ENCODE assay signal across 11 cellular contexts in genomic region chr2:230205034-230205433, GRCh38. TPM values are rescaled to one million over a fixed set of nuclear protein-coding genes. Genes with fewer than 3 reads are reported as not detected.
DNase-seq lines count a peak whose midpoint lies in the region; ATAC-seq and TF ChIP-seq lines count a peak whose summit lies in the region.
"Had no signal": no experiment of that assay in that cellular context is flagged by ENCODE, and none has a peak within 500 bp of the region (broad histone marks: within the 10 kb centered on the region; RNA-seq: fewer than 3 reads in every experiment).

No MANE protein-coding gene starts in this region.

- intact Hi-C loops in Calu3 (cut with micrococcal nuclease; ENCODE audit: unreplicated experiment): no loop called here
- intact Hi-C loops in activated CD8-positive, alpha-beta T cell treated with anti-CD3 and anti-CD28 coated beads for 36 hours (cut with micrococcal nuclease): no loop called here
- intact Hi-C loops in vagina (cut with DNase I): no loop called here
- intact Hi-C loops in left ventricle myocardium inferior (cut with micrococcal nuclease): no loop called here

- no TSS peak for BruUV-seq in Calu3 (replicated peaks; lab: Mats Ljungman, UMichigan)

- H3K27ac ChIP-seq in vagina (no peak overlapping the region), left ventricle myocardium inferior (replicated peaks) (no peak overlapping the region)
- H3K27ac ChIP-seq: gastrocnemius medialis had no signal

- peaks cover 2% of the 10 kb centered on the region for H3K9me3 Mint-ChIP-seq in Calu3 (ENCODE audit: low read depth, unreplicated experiment)
- no peaks in the 10 kb centered on the region for H3K9me3 Mint-ChIP-seq in activated CD8-positive, alpha-beta T cell treated with anti-CD3 and anti-CD28 coated beads for 36 hours

- CTCF ChIA-PET in Calu3 (lab: Charles Lee): interaction anchor here (0.5 kb wide), 1 partner anchor 452 kb away, joined by 4 read pairs; no protein-coding TSS in a partner anchor
- CTCF ChIA-PET in activated CD8-positive, alpha-beta T cell treated with anti-CD3 and anti-CD28 coated beads for 36 hours (lab: Charles Lee): no interaction called here

- peaks cover 5% of the 10 kb centered on the region for H3K36me3 Mint-ChIP-seq in Calu3 (ENCODE audit: insufficient read depth, unreplicated experiment)
- H3K36me3 Mint-ChIP-seq in activated CD8-positive, alpha-beta T cell treated with anti-CD3 and anti-CD28 coated beads for 36 hours (ENCODE audit: low read depth): peaks cover 46% of the 10 kb centered on the region

- no peak overlapping the region for H3K4me3 ChIP-seq in vagina
- H3K4me3 ChIP-seq in left ventricle myocardium inferior: no peak overlapping the region
- H3K4me3 ChIP-seq: gastrocnemius medialis had no signal

- no peak for DNase-seq in Calu3
- no peak for DNase-seq in activated CD8-positive, alpha-beta T cell treated with anti-CD3 and anti-CD28 coated beads for 36 hours
- DNase-seq in vagina (ENCODE audit: extremely low spot score in 2 of 2): no peak
- DNase-seq in left ventricle myocardium inferior: no peak
- DNase-seq in central memory CD4-positive, alpha-beta T cell: no peak
- DNase-seq: gastrocnemius medialis, NCI-H226 had no signal

- H3K4me1 ChIP-seq in vagina (no peaks in the 10 kb centered on the region), left ventricle myocardium inferior (no peaks in the 10 kb centered on the region)
- H3K4me1 ChIP-seq: gastrocnemius medialis had no signal

- H3K27ac Mint-ChIP-seq in Calu3 (ENCODE audit: unreplicated experiment): peak overlapping the region; percentile 0
- peak overlapping the region; percentile 50 for H3K27ac Mint-ChIP-seq in activated CD8-positive, alpha-beta T cell treated with anti-CD3 and anti-CD28 coated beads for 36 hours
- H3K27ac Mint-ChIP-seq: brain had no signal

- H3K4me1 Mint-ChIP-seq in Calu3 (ENCODE audit: low read depth, unreplicated experiment): peaks cover 17% of the 10 kb centered on the region
- H3K4me1 Mint-ChIP-seq in activated CD8-positive, alpha-beta T cell treated with anti-CD3 and anti-CD28 coated beads for 36 hours (ENCODE audit: low read depth): peaks cover 13% of the 10 kb centered on the region
- H3K4me1 Mint-ChIP-seq: brain had no signal

- H3K36me3 ChIP-seq in vagina (peaks cover 0 to 62% of the 10 kb centered on the region in 2 donors), left ventricle myocardium inferior (peaks cover 91% of the 10 kb centered on the region)

- POLR2A ChIA-PET in activated CD8-positive, alpha-beta T cell treated with anti-CD3 and anti-CD28 coated beads for 36 hours (lab: Charles Lee): interaction anchor here (0.7 to 1.4 kb wide), 2 partner anchors 10 to 103 kb away, joined by 4 read pairs; no protein-coding TSS in a partner anchor

- no peak for TF ChIP-seq POLR2A in vagina (IDR thresholded peaks at IDR 0.05)

- H3K27me3 Mint-ChIP-seq in Calu3 (ENCODE audit: unreplicated experiment): no peaks in the 10 kb centered on the region
- no peaks in the 10 kb centered on the region for H3K27me3 Mint-ChIP-seq in activated CD8-positive, alpha-beta T cell treated with anti-CD3 and anti-CD28 coated beads for 36 hours
- H3K27me3 Mint-ChIP-seq: brain had no signal

- ATAC-seq in GM19395 (IDR thresholded peaks at IDR 0.05; ENCODE audit: unreplicated experiment) (peak; percentile 51), HG03139 (IDR thresholded peaks at IDR 0.05; ENCODE audit: unreplicated experiment) (peak; percentile 45), SK-N-SH treated with all-trans-retinoic acid at 6 μM for 48 hours (no peak)
- no peak for ATAC-seq in activated CD8-positive, alpha-beta T cell treated with anti-CD3 and anti-CD28 coated beads for 36 hours
- ATAC-seq: gastrocnemius medialis had no signal

- TF ChIP-seq CTCF in Calu3 (IDR thresholded peaks at IDR 0.05; ENCODE audit: unreplicated experiment): no peak
- TF ChIP-seq CTCF in activated CD8-positive, alpha-beta T cell treated with anti-CD3 and anti-CD28 coated beads for 36 hours (IDR thresholded peaks at IDR 0.05): no peak
- TF ChIP-seq CTCF in vagina (IDR thresholded peaks at IDR 0.05): no peak
- no peak for TF ChIP-seq CTCF in left ventricle myocardium inferior (IDR thresholded peaks at IDR 0.05; ENCODE audit: borderline replicate concordance)

- no peak overlapping the region for H3K4me3 Mint-ChIP-seq in Calu3 (ENCODE audit: low read depth, unreplicated experiment)
- no peak overlapping the region for H3K4me3 Mint-ChIP-seq in activated CD8-positive, alpha-beta T cell treated with anti-CD3 and anti-CD28 coated beads for 36 hours
- H3K4me3 Mint-ChIP-seq: brain had no signal

- no peaks in the 10 kb centered on the region for H3K9me3 ChIP-seq in vagina
- H3K9me3 ChIP-seq in left ventricle myocardium inferior (replicated peaks): no peaks in the 10 kb centered on the region
- H3K9me3 ChIP-seq: gastrocnemius medialis had no signal

- no peaks in the 10 kb centered on the region for H3K27me3 ChIP-seq in vagina
- H3K27me3 ChIP-seq in left ventricle myocardium inferior (ENCODE audit: low read depth): no peaks in the 10 kb centered on the region
- H3K27me3 ChIP-seq: gastrocnemius medialis had no signal

TF ChIP-seq in SK-N-SH treated with all-trans-retinoic acid at 6 μM for 48 hours, 23 proteins besides CTCF, POLR2A, EP300 and RAD21:
- TF ChIP-seq ISL1 (CRISPR knock-in tag; IDR thresholded peaks at IDR 0.05): no peak
- TF ChIP-seq TCF4 (CRISPR knock-in tag; IDR thresholded peaks at IDR 0.05; ENCODE audit: borderline replicate concordance): no peak
- TF ChIP-seq ESRRG (CRISPR knock-in tag; IDR thresholded peaks at IDR 0.05): no peak
- no peak for TF ChIP-seq OSR1 (CRISPR knock-in tag; IDR thresholded peaks at IDR 0.05)
- no peak for TF ChIP-seq CSDC2 (CRISPR knock-in tag; IDR thresholded peaks at IDR 0.05)
- TF ChIP-seq CSRNP3 (CRISPR knock-in tag; IDR thresholded peaks at IDR 0.05): no peak
- TF ChIP-seq GLIS3 (CRISPR knock-in tag; IDR thresholded peaks at IDR 0.05): no peak
- TF ChIP-seq BACH2 (CRISPR knock-in tag; IDR thresholded peaks at IDR 0.05; ENCODE audit: borderline replicate concordance): no peak
- TF ChIP-seq ARNTL (CRISPR knock-in tag; IDR thresholded peaks at IDR 0.05; ENCODE audit: borderline replicate concordance, low read depth): no peak
- no peak for TF ChIP-seq RARB (CRISPR knock-in tag; IDR thresholded peaks at IDR 0.05)
- TF ChIP-seq ZNF8 (CRISPR knock-in tag; IDR thresholded peaks at IDR 0.05): no peak
- no peak for TF ChIP-seq POU6F1 (CRISPR knock-in tag; IDR thresholded peaks at IDR 0.05; ENCODE audit: borderline replicate concordance, low read depth)
- no peak for TF ChIP-seq ZNF565 (CRISPR knock-in tag; conservative IDR thresholded peaks at IDR 0.05; ENCODE audit: low read depth)

RNA-seq across cellular contexts. Expression of gene SP110, which starts 14.8 kb away (rescaled TPM):
- total RNA-seq in Calu3 (2022): 56.7 and 107 TPM in 2 replicates
- total RNA-seq in activated CD8-positive, alpha-beta T cell treated with anti-CD3 and anti-CD28 coated beads for 36 hours: 10 to 100 TPM; 67.0 to 69.4 TPM
- total RNA-seq in vagina: 9.6 TPM
- total RNA-seq in left ventricle myocardium inferior: 10.5 TPM

RNA-seq across cellular contexts. Expression of gene SP140, which starts 20.5 kb away (rescaled TPM):
- total RNA-seq in Calu3 (2022) (10.9 and 13.0 TPM in 2 replicates), vagina (7.4 TPM), left ventricle myocardium inferior (1.3 TPM)
- total RNA-seq in activated CD8-positive, alpha-beta T cell treated with anti-CD3 and anti-CD28 coated beads for 36 hours: 10 to 100 TPM; 78.1 to 78.3 TPM

Comparison
In these comparisons a context has a peak if more than half of its experiments do, and no peak if none do; other contexts are left out.
1. ATAC-seq: peak in GM19395 (single experiment) and HG03139 (single experiment); none in activated CD8-positive, alpha-beta T cell treated with anti-CD3 and anti-CD28 coated beads for 36 hours (single experiment) and SK-N-SH treated with all-trans-retinoic acid at 6 μM for 48 hours (single experiment).